18 cellular contexts compared by ENCODE assay signal in genomic region chr9:137825324-137825991, GRCh38. TPM values are rescaled to one million over a fixed set of nuclear protein-coding genes. Genes with fewer than 3 reads are reported as not detected.
DNase-seq lines count a peak whose midpoint lies in the region; ATAC-seq, FAIRE-seq and TF ChIP-seq lines count a peak whose summit lies in the region.
"Had no signal": no experiment of that assay in that cellular context is flagged by ENCODE, and none has a peak within 500 bp of the region (broad histone marks: within the 10 kb centered on the region; RNA-seq: fewer than 3 reads in every experiment).

No MANE protein-coding gene starts in this region.

- no peak overlapping the region for H3K27ac Mint-ChIP-seq in activated CD4-positive, alpha-beta T cell treated with anti-CD3 and anti-CD28 coated beads for 36 hours
- no peak overlapping the region for H3K27ac Mint-ChIP-seq in osteocyte (ENCODE audit: unreplicated experiment)

- H2BK5ac ChIP-seq in neuronal stem cell (ENCODE audit: low read length) = no peak overlapping the region

- no peak overlapping the region for H2AK5ac ChIP-seq in neuronal stem cell (ENCODE audit: low read depth, low read length)

- FAIRE-seq in GM12891 (lab: Jason Lieb, UNC) (peak; percentile 48), kidney (lab: Jason Lieb, UNC) (no peak)

- no peaks in the 10 kb centered on the region for H3K9me3 Mint-ChIP-seq in activated CD4-positive, alpha-beta T cell treated with anti-CD3 and anti-CD28 coated beads for 36 hours (ENCODE audit: low read depth)
- H3K9me3 Mint-ChIP-seq in osteocyte (ENCODE audit: unreplicated experiment) = peaks cover 4% of the 10 kb centered on the region

- TF ChIP-seq POLR2A in GM12891 (IDR thresholded peaks at IDR 0.05; ENCODE audit: low read depth, low read length) = no peak

- H2BK12ac ChIP-seq in neuronal stem cell (ENCODE audit: low read length) = peak overlapping the region; percentile 31

- POLR2A ChIA-PET in activated CD4-positive, alpha-beta T cell treated with anti-CD3 and anti-CD28 coated beads for 36 hours (lab: Charles Lee) = no interaction called here

- no peaks in the 10 kb centered on the region for H3K27me3 Mint-ChIP-seq in activated CD4-positive, alpha-beta T cell treated with anti-CD3 and anti-CD28 coated beads for 36 hours
- no peaks in the 10 kb centered on the region for H3K27me3 Mint-ChIP-seq in osteocyte (ENCODE audit: unreplicated experiment)

- intact Hi-C loops in activated CD4-positive, alpha-beta T cell treated with anti-CD3 and anti-CD28 coated beads for 36 hours (cut with DNase I, micrococcal nuclease) = no loop called here
- intact Hi-C loops in kidney (cut with DNase I) = no loop called here

- H3K9me3 ChIP-seq in neuronal stem cell (replicated peaks in 1 of 2; ENCODE audit: control insufficient read depth in 2 of 2, insufficient read depth in 1 of 2, low read depth in 1 of 2, low read length in 2 of 2) (peaks cover 11 to 19% of the 10 kb centered on the region in 2 donors), kidney (ENCODE audit: control insufficient read depth in 1 of 2, low read length in 2 of 2) (no peaks in the 10 kb centered on the region)
- H3K9me3 ChIP-seq: SJSA1, suprapubic skin had no signal

- H4K91ac ChIP-seq in neuronal stem cell (ENCODE audit: low read depth, low read length, poor library complexity) = no peak overlapping the region

- peaks cover 37 to 80% of the 10 kb centered on the region in 2 donors for H3K36me3 ChIP-seq in neuronal stem cell (replicated peaks in 1 of 2; ENCODE audit: control insufficient read depth in 2 of 2, insufficient read depth in 2 of 2, low read length in 2 of 2)
- H3K36me3 ChIP-seq in kidney (ENCODE audit: control insufficient read depth in 1 of 2, insufficient read depth in 2 of 2, low read length in 2 of 2) = peaks cover 8 to 26% of the 10 kb centered on the region in 2 donors

- H2AFZ ChIP-seq in neuronal stem cell (ENCODE audit: low read length) = no peak overlapping the region
- H2AFZ ChIP-seq: parathyroid adenoma had no signal

- no peak overlapping the region for H3K4ac ChIP-seq in neuronal stem cell (ENCODE audit: low read length)

- H3K79me1 ChIP-seq in neuronal stem cell (ENCODE audit: low read depth, low read length) = peaks cover 21% of the 10 kb centered on the region

- H3K14ac ChIP-seq in neuronal stem cell (ENCODE audit: low read length) = peak overlapping the region; percentile 75

- H3K4me3 ChIP-seq in neuronal stem cell (ENCODE audit: low read length in 2 of 2) (peak overlapping the region in 1 of 2 donors; percentile 32), kidney (ENCODE audit: low read length in 2 of 2) (no peak overlapping the region)
- H3K4me3 ChIP-seq: coronary artery, gastroesophageal sphincter, SJSA1, suprapubic skin had no signal

- H3K27me3 ChIP-seq in neuronal stem cell (ENCODE audit: control insufficient read depth in 3 of 3, insufficient read depth in 3 of 3, low read depth in 1 of 3, low read length in 3 of 3) = no peaks in the 10 kb centered on the region
- H3K27me3 ChIP-seq: gastroesophageal sphincter, SJSA1, suprapubic skin had no signal

- ATAC-seq in GM21447 (IDR thresholded peaks at IDR 0.05; ENCODE audit: unreplicated experiment) = peak; percentile 55
- no peak for ATAC-seq in activated CD4-positive, alpha-beta T cell treated with anti-CD3 and anti-CD28 coated beads for 36 hours
- ATAC-seq: gastroesophageal sphincter had no signal

- H3K36me3 Mint-ChIP-seq in activated CD4-positive, alpha-beta T cell treated with anti-CD3 and anti-CD28 coated beads for 36 hours (ENCODE audit: low read depth) = peaks cover 47% of the 10 kb centered on the region
- H3K36me3 Mint-ChIP-seq in osteocyte (ENCODE audit: unreplicated experiment) = peaks cover 57% of the 10 kb centered on the region

- no peak overlapping the region for H3K4me3 Mint-ChIP-seq in activated CD4-positive, alpha-beta T cell treated with anti-CD3 and anti-CD28 coated beads for 36 hours
- H3K4me3 Mint-ChIP-seq in osteocyte (ENCODE audit: unreplicated experiment) = no peak overlapping the region

- H3K4me1 Mint-ChIP-seq in activated CD4-positive, alpha-beta T cell treated with anti-CD3 and anti-CD28 coated beads for 36 hours = no peaks in the 10 kb centered on the region
- no peaks in the 10 kb centered on the region for H3K4me1 Mint-ChIP-seq in osteocyte (ENCODE audit: unreplicated experiment)

- H3K18ac ChIP-seq in neuronal stem cell (ENCODE audit: low read length) = peak overlapping the region; percentile 28

- H2BK15ac ChIP-seq in neuronal stem cell (ENCODE audit: low read length) = no peak overlapping the region

- H3K4me1 ChIP-seq in neuronal stem cell (ENCODE audit: control insufficient read depth in 2 of 2, insufficient read depth in 1 of 2, low read depth in 1 of 2, low read length in 2 of 2) = no peaks in the 10 kb centered on the region
- H3K4me1 ChIP-seq in kidney (ENCODE audit: control insufficient read depth in 1 of 2, insufficient read depth in 1 of 2, low read depth in 1 of 2, low read length in 2 of 2) = no peaks in the 10 kb centered on the region
- H3K4me1 ChIP-seq: gastroesophageal sphincter, parathyroid adenoma, SJSA1, suprapubic skin had no signal

- CTCF ChIA-PET in activated CD4-positive, alpha-beta T cell treated with anti-CD3 and anti-CD28 coated beads for 36 hours (lab: Charles Lee) = no interaction called here

- no peak overlapping the region for H3K4me2 ChIP-seq in neuronal stem cell (ENCODE audit: insufficient read depth, low read length, poor library complexity, severe bottlenecking)

- no peak overlapping the region for H2BK120ac ChIP-seq in neuronal stem cell (ENCODE audit: low read depth, low read length)

- H4K8ac ChIP-seq in neuronal stem cell (ENCODE audit: low read depth, low read length) = no peak overlapping the region

- no peak overlapping the region for H3K9ac ChIP-seq in neuronal stem cell (ENCODE audit: low read depth, low read length, poor library complexity)
- no peak overlapping the region for H3K9ac ChIP-seq in kidney (ENCODE audit: low read length in 2 of 2)
- H3K9ac ChIP-seq: parathyroid adenoma had no signal

- H3K23ac ChIP-seq in neuronal stem cell (ENCODE audit: low read depth, low read length, poor library complexity) = no peak overlapping the region

- H3K27ac ChIP-seq in neuronal stem cell (replicated peaks; ENCODE audit: low read length) = no peak overlapping the region
- no peak overlapping the region for H3K27ac ChIP-seq in kidney (ENCODE audit: low read depth in 2 of 2, low read length in 2 of 2)
- H3K27ac ChIP-seq: coronary artery, gastroesophageal sphincter, parathyroid adenoma, SJSA1, suprapubic skin had no signal

- no peak for TF ChIP-seq CTCF in kidney (IDR thresholded peaks at IDR 0.05; ENCODE audit: borderline replicate concordance, extremely low read depth, insufficient read depth)
- no peak for TF ChIP-seq CTCF in osteocyte (IDR thresholded peaks at IDR 0.05)

- DNase-seq in GM12891 (ENCODE audit: insufficient read length, low spot score) = peak; percentile 77
- DNase-seq in RPMI8226 = peak; percentile 17
- DNase-seq in neuronal stem cell (ENCODE audit: low spot score) = no peak
- no peak for DNase-seq in activated CD4-positive, alpha-beta T cell treated with anti-CD3 and anti-CD28 coated beads for 36 hours
- DNase-seq in kidney = no peak
- DNase-seq in osteocyte (ENCODE audit: extremely low spot score, unreplicated experiment) = no peak
- DNase-seq: activated CD8-positive, alpha-beta memory T cell treated with anti-CD3 and anti-CD28 coated beads, Interleukin-2, amount 50 U/mL, for 4 hours; activated naive CD4-positive, alpha-beta T cell treated with Interleukin-2 at 50 U/mL for 16 hours; Calu3; HCEC 1CT; stimulated activated CD4-positive, alpha-beta T cell treated with anti-CD3 and anti-CD28 coated beads, Interleukin-2, amount 100 ng/mL, for 48 hours had no signal

- WGBS in neuronal stem cell (ENCODE audit: extremely low coverage in 2 of 2, insufficient read length in 2 of 2, insufficient replicate concordance in 1 of 2), 2 donors = no CpG with 5 or more reads among the region's 13 CpGs

TF ChIP-seq in GM12891, 5 proteins besides CTCF, POLR2A, EP300 and RAD21:
- TF ChIP-seq SPI1 (IDR thresholded peaks at IDR 0.05; ENCODE audit: low read depth, low read length) (peak; percentile 96), POU2F2 (IDR thresholded peaks at IDR 0.05; ENCODE audit: low read depth, low read length) (no peak)

RNA-seq across cellular contexts. Expression of gene CACNA1B, which starts 52.1 kb away (rescaled TPM):
- 0.18 TPM for polyA plus RNA-seq in GM12891 (2012; ENCODE audit: low read depth, missing spikeins)
- 0.46 TPM for polyA plus RNA-seq in neuronal stem cell (2013, experiment 1 of 2)
- 0.47 TPM for polyA plus RNA-seq in neuronal stem cell (2013, experiment 2 of 2)
- total RNA-seq in activated CD4-positive, alpha-beta T cell treated with anti-CD3 and anti-CD28 coated beads for 36 hours = under 1 TPM; 0.05 to 0.07 TPM
- 0.03 TPM for total RNA-seq in kidney
- not detected for polyA plus RNA-seq in kidney (ENCODE audit: insufficient read depth, low read depth, low replicate concordance)
- 0.08 and 0.13 TPM in 2 replicates for total RNA-seq in osteocyte
- total RNA-seq: Calu3 had no signal
- polyA plus RNA-seq: liver had no signal

Comparison
In these comparisons a context has a peak if more than half of its experiments do, and no peak if none do; other contexts are left out.
1. DNase-seq: peak in GM12891 (single experiment) and RPMI8226 (single experiment); none in neuronal stem cell (single experiment), activated CD4-positive, alpha-beta T cell treated with anti-CD3 and anti-CD28 coated beads for 36 hours (single experiment), kidney (single experiment) and osteocyte (single experiment).